In genomic region chr1:43294761-43295160, GRCh38 we compare ENCODE assay signal across 9 cellular contexts. TPM values are rescaled to one million over a fixed set of nuclear protein-coding genes. Genes with fewer than 3 reads are reported as not detected.
DNase-seq lines count a peak whose midpoint lies in the region; ATAC-seq and TF ChIP-seq lines count a peak whose summit lies in the region.
"Had no signal": no experiment of that assay in that cellular context is flagged by ENCODE, and none has a peak within 500 bp of the region (broad histone marks: within the 10 kb centered on the region; RNA-seq: fewer than 3 reads in every experiment).

No MANE protein-coding gene starts in this region.

- no peak overlapping the region for H2AFZ ChIP-seq in MM.1S (ENCODE audit: low read length)

- CTCF ChIA-PET in CD4-positive, alpha-beta T cell (lab: Charles Lee): no interaction called here
- CTCF ChIA-PET in naive thymus-derived CD4-positive, alpha-beta T cell (lab: Charles Lee): no interaction called here

- H3K4me3 ChIP-seq in body of pancreas (no peak overlapping the region), MM.1S (ENCODE audit: low read length) (no peak overlapping the region)
- no peak overlapping the region for H3K4me3 ChIP-seq in naive thymus-derived CD4-positive, alpha-beta T cell (ENCODE audit: low read length)

- H3K4me1 ChIP-seq in body of pancreas (peaks cover 21% of the 10 kb centered on the region), MM.1S (ENCODE audit: low read length) (no peaks in the 10 kb centered on the region)
- peaks cover 8 to 16% of the 10 kb centered on the region in 2 donors for H3K4me1 ChIP-seq in naive thymus-derived CD4-positive, alpha-beta T cell (ENCODE audit: control insufficient read depth in 2 of 2, insufficient read depth in 2 of 2, low read length in 2 of 2)
- H3K4me1 ChIP-seq: BE2C had no signal

- 0 out of 2 replicates have a peak, but pooled peaks cover 3% of the 10 kb centered on the region for H3F3A ChIP-seq in MM.1S (ENCODE audit: insufficient read depth, low read length)

- H3K36me3 Mint-ChIP-seq in CD4-positive, alpha-beta T cell (ENCODE audit: low read depth): no peaks in the 10 kb centered on the region
- H3K36me3 Mint-ChIP-seq in naive thymus-derived CD4-positive, alpha-beta T cell: no peaks in the 10 kb centered on the region

- no peaks in the 10 kb centered on the region for H3K27me3 Mint-ChIP-seq in CD4-positive, alpha-beta T cell
- no peaks in the 10 kb centered on the region for H3K27me3 Mint-ChIP-seq in naive thymus-derived CD4-positive, alpha-beta T cell

- peaks cover 22% of the 10 kb centered on the region for H3K4me1 Mint-ChIP-seq in CD4-positive, alpha-beta T cell (ENCODE audit: low read depth)
- peaks cover 4 to 29% (median 22%) of the 10 kb centered on the region in 7 donors for H3K4me1 Mint-ChIP-seq in naive thymus-derived CD4-positive, alpha-beta T cell

- peak overlapping the region; percentile 74 for H3K27ac Mint-ChIP-seq in CD4-positive, alpha-beta T cell
- H3K27ac Mint-ChIP-seq in naive thymus-derived CD4-positive, alpha-beta T cell: peak overlapping the region in 8 of 9 donors; percentile 36 to 90 (median 78)

- no peak overlapping the region for H3K4me3 Mint-ChIP-seq in CD4-positive, alpha-beta T cell
- H3K4me3 Mint-ChIP-seq in naive thymus-derived CD4-positive, alpha-beta T cell: peak overlapping the region in 3 of 10 donors; percentile 26 to 42 (median 32)

- no peaks in the 10 kb centered on the region for H3K9me3 Mint-ChIP-seq in CD4-positive, alpha-beta T cell
- no peaks in the 10 kb centered on the region for H3K9me3 Mint-ChIP-seq in naive thymus-derived CD4-positive, alpha-beta T cell

- H3K36me3 ChIP-seq in body of pancreas (replicated peaks in 1 of 2; ENCODE audit: insufficient read depth in 1 of 2, low read depth in 2 of 2) (no peaks in the 10 kb centered on the region), MM.1S (replicated peaks; ENCODE audit: insufficient read depth, low read length) (no peaks in the 10 kb centered on the region)
- no peaks in the 10 kb centered on the region for H3K36me3 ChIP-seq in naive thymus-derived CD4-positive, alpha-beta T cell (ENCODE audit: control insufficient read depth in 2 of 3, insufficient read depth in 3 of 3, low read length in 3 of 3)
- H3K36me3 ChIP-seq: BE2C had no signal

- H3K9me3 ChIP-seq in CD4-positive, alpha-beta T cell (ENCODE audit: control insufficient read depth, low read length): no peaks in the 10 kb centered on the region
- H3K9me3 ChIP-seq in body of pancreas: no peaks in the 10 kb centered on the region
- no peaks in the 10 kb centered on the region for H3K9me3 ChIP-seq in naive thymus-derived CD4-positive, alpha-beta T cell (ENCODE audit: control insufficient read depth in 2 of 3, low read length in 3 of 3)
- H3K9me3 ChIP-seq in MM.1S (replicated peaks; ENCODE audit: insufficient read depth, low read length): no peaks in the 10 kb centered on the region
- H3K9me3 ChIP-seq: BE2C had no signal

- intact Hi-C loops in CD4-positive, alpha-beta T cell (cut with DNase I, micrococcal nuclease): no loop called here
- intact Hi-C loops in body of pancreas (cut with DNase I): loop anchor here (10.0 kb wide), 1 partner anchor 60 kb away; the partner anchor contains the start of gene CDC20
- intact Hi-C loops in naive thymus-derived CD4-positive, alpha-beta T cell (cut with micrococcal nuclease): loop anchor here in 1 of 2 donors (5.0 kb wide), 1 partner anchor 63 kb away; the partner anchor contains the start of gene CDC20

- H3K79me2 ChIP-seq in MM.1S (ENCODE audit: low read length): no peaks in the 10 kb centered on the region

- no peak for TF ChIP-seq CTCF in CD4-positive, alpha-beta T cell (IDR thresholded peaks at IDR 0.05)
- TF ChIP-seq CTCF in body of pancreas (IDR thresholded peaks at IDR 0.05) (no peak), GM20000 (IDR thresholded peaks at IDR 0.05; ENCODE audit: extremely low read depth, missing control alignments) (no peak), MM.1S (IDR thresholded peaks at IDR 0.05; ENCODE audit: low read length) (no peak)

- no peak overlapping the region for H3K27ac ChIP-seq in CD4-positive, alpha-beta T cell (ENCODE audit: low read depth, low read length)
- peak overlapping the region; percentile 62 to 84 (median 75) for H3K27ac ChIP-seq in body of pancreas
- peak overlapping the region; percentile 7 for H3K27ac ChIP-seq in naive thymus-derived CD4-positive, alpha-beta T cell (ENCODE audit: low read depth, low read length)
- no peak overlapping the region for H3K27ac ChIP-seq in MM.1S (ENCODE audit: low read length)

- H3K9me2 ChIP-seq in MM.1S (replicated peaks; ENCODE audit: insufficient read depth, low read length): no peaks in the 10 kb centered on the region

- no peak overlapping the region for H3K9ac ChIP-seq in MM.1S (ENCODE audit: low read length)

- no peaks in the 10 kb centered on the region for H4K20me1 ChIP-seq in MM.1S (ENCODE audit: insufficient read depth, low read length)

- no peaks in the 10 kb centered on the region for H3K27me3 ChIP-seq in CD4-positive, alpha-beta T cell (ENCODE audit: control insufficient read depth, insufficient read depth, low read length)
- H3K27me3 ChIP-seq in body of pancreas (no peaks in the 10 kb centered on the region), MM.1S (replicated peaks; ENCODE audit: insufficient read depth, low read length) (no peaks in the 10 kb centered on the region)
- no peaks in the 10 kb centered on the region for H3K27me3 ChIP-seq in naive thymus-derived CD4-positive, alpha-beta T cell (ENCODE audit: control insufficient read depth in 2 of 2, insufficient read depth in 2 of 2, low read length in 2 of 2)
- H3K27me3 ChIP-seq: BE2C had no signal

- no peak for TF ChIP-seq POLR2A in body of pancreas (IDR thresholded peaks at IDR 0.05)

- no peak overlapping the region for H3K4me2 ChIP-seq in MM.1S (ENCODE audit: low read depth, low read length)

- WGBS in body of pancreas, 2 donors: 85 to 88% methylated on average over 8 of the region's 8 CpGs

- no peak for DNase-seq in CD4-positive, alpha-beta T cell
- DNase-seq in body of pancreas: no peak
- no peak for DNase-seq in naive thymus-derived CD4-positive, alpha-beta T cell
- no peak for DNase-seq in GM20000 (ENCODE audit: low spot score)
- DNase-seq in MM.1S: no peak
- no peak for DNase-seq in D341Med (ENCODE audit: low spot score)
- DNase-seq: BE2C had no signal

- no peak for ATAC-seq in CD4-positive, alpha-beta T cell (ENCODE audit: poor library complexity)
- no peak for ATAC-seq in body of pancreas
- no peak for ATAC-seq in naive thymus-derived CD4-positive, alpha-beta T cell

- POLR2A ChIA-PET in CD4-positive, alpha-beta T cell (lab: Charles Lee): no interaction called here
- POLR2A ChIA-PET in naive thymus-derived CD4-positive, alpha-beta T cell (lab: Charles Lee): no interaction called here

RNA-seq across cellular contexts. Expression of gene TIE1, which starts 6.0 kb away (rescaled TPM):
- not detected for total RNA-seq in CD4-positive, alpha-beta T cell
- total RNA-seq in body of pancreas: 10 to 100 TPM; 12.2 to 14.0 TPM
- 1 to 10 TPM in 1 of 5 experiments, under 1 TPM in 1, not detected in 3; 0.19 to 1.9 TPM for total RNA-seq in naive thymus-derived CD4-positive, alpha-beta T cell
- not detected for polyA plus RNA-seq in naive thymus-derived CD4-positive, alpha-beta T cell

RNA-seq across cellular contexts. Expression of gene C1orf210, which starts 9.4 kb away (rescaled TPM):
- total RNA-seq in CD4-positive, alpha-beta T cell: not detected
- total RNA-seq in body of pancreas: 10 to 100 TPM in 1 of 2 donors, 1 to 10 TPM in 1; 6.6 to 11.7 TPM
- total RNA-seq in naive thymus-derived CD4-positive, alpha-beta T cell: not detected
- not detected for polyA plus RNA-seq in naive thymus-derived CD4-positive, alpha-beta T cell
- total RNA-seq: mononuclear cell had no signal

RNA-seq across cellular contexts. Expression of gene TMEM125, which starts 25.0 kb away (rescaled TPM):
- total RNA-seq in CD4-positive, alpha-beta T cell: not detected
- total RNA-seq in body of pancreas: 10 to 100 TPM; 45.8 to 51.1 TPM
- under 1 TPM in 1 of 5 experiments, not detected in 4; 0.21 TPM for total RNA-seq in naive thymus-derived CD4-positive, alpha-beta T cell
- under 1 TPM in 1 of 2 donors, not detected in 1; 0.50 TPM for polyA plus RNA-seq in naive thymus-derived CD4-positive, alpha-beta T cell

RNA-seq across cellular contexts. Expression of gene MPL, which starts 42.9 kb away (rescaled TPM):
- total RNA-seq in CD4-positive, alpha-beta T cell: not detected
- total RNA-seq in body of pancreas: not detected
- under 1 TPM in 2 of 5 experiments, not detected in 3; 0.21 to 0.98 TPM for total RNA-seq in naive thymus-derived CD4-positive, alpha-beta T cell
- not detected for polyA plus RNA-seq in naive thymus-derived CD4-positive, alpha-beta T cell
- total RNA-seq: urinary bladder had no signal

Comparison
In these comparisons a context has a peak if more than half of its experiments do, and no peak if none do; other contexts are left out.
1. H3K27ac ChIP-seq: peak in body of pancreas (4 of 4) and naive thymus-derived CD4-positive, alpha-beta T cell (single experiment); none in CD4-positive, alpha-beta T cell (single experiment) and MM.1S (single experiment).
2. RNA of gene TIE1, which starts 6.0 kb away (total RNA-seq): 12.2 to 14.0 TPM in body of pancreas; not detected in CD4-positive, alpha-beta T cell and 0.19 to 1.9 TPM in naive thymus-derived CD4-positive, alpha-beta T cell; every median in the first group is over 4 times any median in the second.
3. RNA of gene C1orf210, which starts 9.4 kb away (total RNA-seq): 6.6 to 11.7 TPM in body of pancreas; not detected in CD4-positive, alpha-beta T cell and not detected in naive thymus-derived CD4-positive, alpha-beta T cell; every median in the first group is over 4 times any median in the second.
4. RNA of gene TMEM125, which starts 25.0 kb away (total RNA-seq): 45.8 to 51.1 TPM in body of pancreas; not detected in CD4-positive, alpha-beta T cell and 0.21 TPM in naive thymus-derived CD4-positive, alpha-beta T cell; every median in the first group is over 10 times any median in the second.